In the genomic region with DNA sequence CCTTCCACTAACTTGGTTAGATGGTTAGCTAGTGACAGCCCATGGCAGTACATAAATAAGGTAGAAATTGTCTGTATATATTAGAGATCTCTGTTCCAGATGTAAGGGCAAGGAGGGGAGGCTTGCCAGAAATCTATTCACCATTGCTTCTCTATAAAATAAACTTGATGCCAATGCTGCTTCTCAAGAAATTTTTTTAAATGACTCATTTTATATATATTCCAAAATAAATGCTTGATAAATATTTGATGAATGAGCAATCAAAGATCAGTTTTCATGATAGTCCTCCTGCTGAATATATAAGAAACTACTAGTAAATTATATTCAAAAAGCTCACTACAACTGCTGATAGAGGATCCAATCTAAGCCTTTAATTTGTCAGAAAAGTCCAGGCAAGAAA, we compare ENCODE assay signal across 23 cellular contexts.
A peak's percentile ranks its signal among the peaks of the same experiment; 100 is the strongest.
DNase-seq lines count a peak whose midpoint lies in the region; TF ChIP-seq lines count a peak whose summit lies in the region.
"Had no signal": no experiment of that assay in that cellular context is flagged by ENCODE, and none has a peak within 500 bp of the region (broad histone marks: within the 10 kb centered on the region; RNA-seq: fewer than 3 reads in every experiment).

No MANE protein-coding gene starts in this region.

- H3K27me3 ChIP-seq in fibroblast of lung (ENCODE audit: control insufficient read depth, insufficient read depth, low read length), result no peaks in the 10 kb centered on the region
- H3K27me3 ChIP-seq: cardiac muscle cell, gastrocnemius medialis, uterus had no signal

- no peaks in the 10 kb centered on the region for H3K27me3 Mint-ChIP-seq in type B pancreatic cell
- H3K27me3 Mint-ChIP-seq: activated CD8-positive, alpha-beta T cell treated with anti-CD3 and anti-CD28 coated beads for 36 hours had no signal

- H3K4me3 Mint-ChIP-seq in type B pancreatic cell, result no peak overlapping the region
- H3K4me3 Mint-ChIP-seq: activated CD8-positive, alpha-beta T cell treated with anti-CD3 and anti-CD28 coated beads for 36 hours had no signal

- TF ChIP-seq CTCF in fibroblast of lung (conservative IDR thresholded peaks at IDR 0.05 in 1 of 2, IDR thresholded peaks at IDR 0.05 in 1 of 2; ENCODE audit: low read depth in 1 of 2, low read length in 2 of 2) (no peak), GM20000 (IDR thresholded peaks at IDR 0.05; ENCODE audit: extremely low read depth, missing control alignments) (no peak), type B pancreatic cell (conservative IDR thresholded peaks at IDR 0.05) (no peak)

- no peaks in the 10 kb centered on the region for H3K4me1 ChIP-seq in fibroblast of lung (ENCODE audit: control insufficient read depth, extremely low read depth, insufficient read depth, low read length)
- H3K4me1 ChIP-seq: gastrocnemius medialis, lower lobe of right lung, prostate gland, uterus had no signal

- no peak overlapping the region for H3K4me3 ChIP-seq in fibroblast of lung (replicated peaks in 1 of 4; ENCODE audit: control extremely low read depth in 1 of 4, insufficient read depth in 1 of 4, low read depth in 3 of 4, low read length in 4 of 4)
- H3K4me3 ChIP-seq: cardiac muscle cell, gastrocnemius medialis, lower lobe of right lung, prostate gland, uterus had no signal

- H3K36me3 ChIP-seq in fibroblast of lung (ENCODE audit: control insufficient read depth, insufficient read depth, low read length), result no peaks in the 10 kb centered on the region
- H3K36me3 ChIP-seq: cardiac muscle cell, gastrocnemius medialis, lower lobe of right lung, prostate gland, uterus had no signal

- no peak overlapping the region for H3K27ac Mint-ChIP-seq in type B pancreatic cell
- H3K27ac Mint-ChIP-seq: activated CD8-positive, alpha-beta T cell treated with anti-CD3 and anti-CD28 coated beads for 36 hours had no signal

- no peak overlapping the region for H2AFZ ChIP-seq in fibroblast of lung (ENCODE audit: low read length)

- in situ Hi-C loops in G401 (cut with HindIII; ENCODE audit: low sequenced_read_pairs), result no loop called here

- H3K4me2 ChIP-seq in fibroblast of lung (ENCODE audit: extremely low read depth, insufficient read depth, low read length), result peak overlapping the region; percentile 5

- H3K9ac ChIP-seq in fibroblast of lung (ENCODE audit: insufficient read depth, low read length), result no peak overlapping the region

- no peaks in the 10 kb centered on the region for H4K20me1 ChIP-seq in fibroblast of lung (ENCODE audit: control insufficient read depth, extremely low read depth, insufficient read depth, low read length)

- no peaks in the 10 kb centered on the region for H3K36me3 Mint-ChIP-seq in type B pancreatic cell

- no peaks in the 10 kb centered on the region for H3K4me1 Mint-ChIP-seq in type B pancreatic cell (ENCODE audit: unreplicated experiment)

- no peak overlapping the region for H3K27ac ChIP-seq in fibroblast of lung (ENCODE audit: insufficient read depth, low read length)
- H3K27ac ChIP-seq: cardiac muscle cell, gastrocnemius medialis, lower lobe of right lung, prostate gland, uterus had no signal

- H3K9me3 Mint-ChIP-seq in type B pancreatic cell, result no peaks in the 10 kb centered on the region

- no peaks in the 10 kb centered on the region for H3K79me2 ChIP-seq in fibroblast of lung (ENCODE audit: control insufficient read depth, insufficient read depth, low read length)

- DNase-seq in GM03348 (ENCODE audit: low spot score), result peak; percentile 1
- DNase-seq in NCI-H226, result peak; percentile 14
- DNase-seq in fibroblast of lung (ENCODE audit: low read depth in 2 of 2), result peak; percentile 47 to 61
- no peak for DNase-seq in G401 (ENCODE audit: low spot score)
- no peak for DNase-seq in NCI-H187 (lab: John Stamatoyannopoulos, UW)
- DNase-seq in GM20000 (ENCODE audit: low spot score), result no peak
- no peak for DNase-seq in type B pancreatic cell (ENCODE audit: extremely low spot score, unreplicated experiment)
- DNase-seq: activated CD8-positive, alpha-beta T cell treated with anti-CD3 and anti-CD28 coated beads for 36 hours; activated effector memory CD4-positive, alpha-beta T cell treated with anti-CD3 and anti-CD28 coated beads, Interleukin-2, amount 50 U/mL, for 16 hours; activated T-cell treated with anti-CD3 and anti-CD28 coated beads for 4 hours; dermis blood vessel endothelial cell; DMS79 treated with DMSO at 0.1 percent for 48 hours; gastrocnemius medialis; GOT3; KBM-7; lower lobe of right lung; NCI-H1048; NCI-H1930; NCI-H748 treated with DMSO at 0.1 percent for 48 hours; stimulated activated CD4-positive, alpha-beta T cell treated with anti-CD3 and anti-CD28 coated beads, Interleukin-1b, Interleukin-23, amount 100 ng/mL, for 48 hours; uterus had no signal

- H3K9me3 ChIP-seq in fibroblast of lung (ENCODE audit: control insufficient read depth, insufficient read depth, low read depth, low read length), result no peaks in the 10 kb centered on the region
- H3K9me3 ChIP-seq: gastrocnemius medialis, lower lobe of right lung, prostate gland, uterus had no signal

Comparison
In these comparisons a context has a peak if more than half of its experiments do, and no peak if none do; other contexts are left out.
1. DNase-seq: peak in GM03348 (single experiment), NCI-H226 (single experiment) and fibroblast of lung (2 of 2); none in G401 (single experiment), NCI-H187 (0 of 2), GM20000 (single experiment) and type B pancreatic cell (single experiment).